In genomic region chr10:78541528-78542470, GRCh38 we compare ENCODE assay signal across 10 cellular contexts.
A peak's percentile ranks its signal among the peaks of the same experiment; 100 is the strongest.
DNase-seq lines count a peak whose midpoint lies in the region; ATAC-seq and TF ChIP-seq lines count a peak whose summit lies in the region.
"Had no signal": no experiment of that assay in that cellular context is flagged by ENCODE, and none has a peak within 500 bp of the region (broad histone marks: within the 10 kb centered on the region; RNA-seq: fewer than 3 reads in every experiment).

No MANE protein-coding gene starts in this region.

- peaks cover 8% of the 10 kb centered on the region for H3K27me3 ChIP-seq in Panc1 (ENCODE audit: control insufficient read depth, insufficient read depth, low read length)
- H3K27me3 ChIP-seq in esophagus muscularis mucosa, result no peaks in the 10 kb centered on the region
- H3K27me3 ChIP-seq in neural progenitor cell, result no peaks in the 10 kb centered on the region
- H3K27me3 ChIP-seq: SJCRH30, tibial nerve had no signal

- H3K4me3 ChIP-seq in Panc1 (ENCODE audit: low read depth in 2 of 2, low read length in 2 of 2), result no peak overlapping the region
- H3K4me3 ChIP-seq in esophagus muscularis mucosa, result no peak overlapping the region
- no peak overlapping the region for H3K4me3 ChIP-seq in neural progenitor cell
- H3K4me3 ChIP-seq: prostate gland, SJCRH30, tibial nerve had no signal

- H3K36me3 Mint-ChIP-seq in neural progenitor cell, result no peaks in the 10 kb centered on the region

- H3K9me3 Mint-ChIP-seq in neural progenitor cell, result no peaks in the 10 kb centered on the region

- no peaks in the 10 kb centered on the region for H3F3A ChIP-seq in neural progenitor cell (ENCODE audit: low read depth)

- no peak overlapping the region for H3K27ac ChIP-seq in Panc1 (ENCODE audit: low read length)
- peak overlapping the region in 3 of 4 donors; percentile 13 to 84 (median 50) for H3K27ac ChIP-seq in esophagus muscularis mucosa (replicated peaks in 1 of 4)
- no peak overlapping the region for H3K27ac ChIP-seq in neural progenitor cell
- H3K27ac ChIP-seq: SJCRH30 had no signal

- no peak overlapping the region for H2AFZ ChIP-seq in neural progenitor cell (replicated peaks)

- WGBS in esophagus muscularis mucosa, result 71% methylated on average over 9 of the region's 10 CpGs

- BruUV-seq in Panc1 (replicated peaks; lab: Mats Ljungman, UMichigan), result no TSS peak

- H3K27me3 Mint-ChIP-seq in neural progenitor cell (ENCODE audit: insufficient read depth, low read depth), result peaks cover 7% of the 10 kb centered on the region

- no peak overlapping the region for H3K4me2 ChIP-seq in neural progenitor cell

- peak; percentile 21 for TF ChIP-seq EP300 in esophagus muscularis mucosa (IDR thresholded peaks at IDR 0.05)

- no peaks in the 10 kb centered on the region for H4K20me1 ChIP-seq in neural progenitor cell (ENCODE audit: low read depth)

- no peaks in the 10 kb centered on the region for H3K79me2 ChIP-seq in neural progenitor cell (ENCODE audit: low read depth)

- CTCF ChIA-PET in Panc1 (lab: Charles Lee), result no interaction called here

- peaks cover 69% of the 10 kb centered on the region for H3K4me1 Mint-ChIP-seq in neural progenitor cell

- peak; percentile 35; the same call in 1 of the 2 replicates for ATAC-seq in Panc1
- no peak for ATAC-seq in HG02885 (IDR thresholded peaks at IDR 0.05; ENCODE audit: poor library complexity, unreplicated experiment)

- H3K27ac Mint-ChIP-seq in neural progenitor cell, result peak overlapping the region; percentile 98

- H3K9me3 ChIP-seq in Panc1 (ENCODE audit: control insufficient read depth, insufficient read depth, low read depth, low read length), result no peaks in the 10 kb centered on the region; the same call in 1 of the 2 replicates
- no peaks in the 10 kb centered on the region for H3K9me3 ChIP-seq in esophagus muscularis mucosa
- H3K9me3 ChIP-seq in neural progenitor cell (ENCODE audit: low read depth), result no peaks in the 10 kb centered on the region
- H3K9me3 ChIP-seq: prostate gland, SJCRH30, tibial nerve had no signal

- no peak overlapping the region for H3K9ac ChIP-seq in neural progenitor cell

- no peaks in the 10 kb centered on the region for H3K36me3 ChIP-seq in Panc1 (ENCODE audit: control insufficient read depth, insufficient read depth, low read length)
- no peaks in the 10 kb centered on the region for H3K36me3 ChIP-seq in esophagus muscularis mucosa
- no peaks in the 10 kb centered on the region for H3K36me3 ChIP-seq in neural progenitor cell
- H3K36me3 ChIP-seq: prostate gland, SJCRH30, tibial nerve had no signal

- peak; percentile 83 for DNase-seq in EH (ENCODE audit: low read depth)
- no peak for DNase-seq in Panc1 (ENCODE audit: low read depth, low spot score)
- no peak for DNase-seq in esophagus muscularis mucosa (ENCODE audit: extremely low spot score)
- no peak for DNase-seq in neural progenitor cell (ENCODE audit: low spot score)
- DNase-seq in middle frontal gyrus (ENCODE audit: extremely low spot score, low spot score), result no peak
- no peak for DNase-seq in SKM-1 (lab: John Stamatoyannopoulos, UW; ENCODE audit: unreplicated experiment)
- DNase-seq: SJCRH30 had no signal

- TF ChIP-seq POLR2A in esophagus muscularis mucosa (IDR thresholded peaks at IDR 0.05; ENCODE audit: low read depth), result no peak

- H3K4me1 ChIP-seq in Panc1 (ENCODE audit: control insufficient read depth, insufficient read depth, low read length) (peaks cover 6% of the 10 kb centered on the region; the same call in 1 of the 2 replicates), esophagus muscularis mucosa (peaks cover 10 to 53% (median 51%) of the 10 kb centered on the region in 4 donors), neural progenitor cell (peaks cover 13% of the 10 kb centered on the region)
- H3K4me1 ChIP-seq: prostate gland, SJCRH30 had no signal

- intact Hi-C loops in Panc1 (cut with micrococcal nuclease; ENCODE audit: unreplicated experiment), result no loop called here
- intact Hi-C loops in esophagus muscularis mucosa (cut with DNase I), result no loop called here

- in situ Hi-C loops in Panc1 (cut with HindIII; ENCODE audit: low pct_unique_long_range_greater_than_20kb, low sequenced_read_pairs), result no loop called here

- no peak overlapping the region for H3K4me3 Mint-ChIP-seq in neural progenitor cell

- TF ChIP-seq CTCF in Panc1 (IDR thresholded peaks at IDR 0.05), result no peak
- no peak for TF ChIP-seq CTCF in esophagus muscularis mucosa (IDR thresholded peaks at IDR 0.05)
- TF ChIP-seq CTCF in neural progenitor cell (IDR thresholded peaks at IDR 0.05), result no peak

- POLR2A ChIA-PET in Panc1 (lab: Charles Lee), result no interaction called here

Comparison
In these comparisons a context has a peak if more than half of its experiments do, and no peak if none do; other contexts are left out.
1. H3K27ac ChIP-seq: peak in esophagus muscularis mucosa (3 of 4); none in Panc1 (single experiment) and neural progenitor cell (single experiment).